ENCODE assay signal across 1 cellular context in the genomic region with DNA sequence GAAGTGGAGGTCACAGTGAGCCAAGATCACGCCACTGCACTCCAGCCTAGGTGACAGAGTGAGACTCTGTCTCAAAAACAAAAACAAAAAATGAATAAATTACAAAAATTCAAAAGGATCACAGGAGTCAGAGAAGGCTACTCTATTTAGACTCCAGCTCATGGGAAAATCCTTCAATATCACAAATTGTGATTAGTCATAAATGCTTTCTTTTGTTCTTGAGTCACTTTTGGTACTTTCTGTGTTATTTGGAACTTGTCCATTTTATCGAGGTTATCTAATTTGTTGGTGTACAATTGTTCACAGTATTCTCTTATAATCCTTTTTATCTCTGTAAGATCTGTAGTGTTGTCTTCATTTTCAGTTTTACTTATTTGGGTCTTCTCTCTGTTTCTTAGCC.
TF ChIP-seq lines count a peak whose summit lies in the region.

No MANE protein-coding gene starts in this region.

TF ChIP-seq in IMR-90, 13 proteins besides CTCF, POLR2A, EP300 and RAD21:
- TF ChIP-seq MAZ (IDR thresholded peaks at IDR 0.05; ENCODE audit: borderline replicate concordance, low read depth, low read length) (no peak), FOS (IDR thresholded peaks at IDR 0.05; ENCODE audit: low read depth, low read length) (no peak), RFX5 (IDR thresholded peaks at IDR 0.05; ENCODE audit: low read depth, low read length) (no peak), NFE2L2 (IDR thresholded peaks at IDR 0.05; ENCODE audit: low read depth, low read length) (no peak), CEBPB (IDR thresholded peaks at IDR 0.05; ENCODE audit: low read depth, low read length) (no peak), MXI1 (IDR thresholded peaks at IDR 0.05; ENCODE audit: borderline replicate concordance, low read depth, low read length) (no peak)
